Comparison of ENCODE assay signal across 22 cellular contexts in genomic region chr20:25749667-25750066, GRCh38. TPM values are rescaled to one million over a fixed set of nuclear protein-coding genes. Genes with fewer than 3 reads are reported as not detected.
DNase-seq lines count a peak whose midpoint lies in the region; ATAC-seq, FAIRE-seq and TF ChIP-seq lines count a peak whose summit lies in the region.
"Had no signal": no experiment of that assay in that cellular context is flagged by ENCODE, and none has a peak within 500 bp of the region (broad histone marks: within the 10 kb centered on the region; RNA-seq: fewer than 3 reads in every experiment).

No MANE protein-coding gene starts in this region.

- H3K9ac ChIP-seq in HepG2 (ENCODE audit: insufficient read depth, low read depth, low read length), result no peak overlapping the region
- H3K9ac ChIP-seq: BLaER1, GM23248 had no signal

- TF ChIP-seq EP300 in HepG2 (IDR thresholded peaks at IDR 0.05; ENCODE audit: low read depth in 2 of 2, low read length in 2 of 2) (no peak), HepG2 (CRISPR knock-in tag; IDR thresholded peaks at IDR 0.05; ENCODE audit: borderline replicate concordance) (no peak; the same call in 1 of the 2 replicates)

- H3K4me1 Mint-ChIP-seq in T-cell (peaks cover 14 to 17% (median 16%) of the 10 kb centered on the region in 3 donors), memory B cell (peaks cover 12% of the 10 kb centered on the region)

- H3K27me3 Mint-ChIP-seq in T-cell (no peaks in the 10 kb centered on the region), memory B cell (no peaks in the 10 kb centered on the region)
- H3K27me3 Mint-ChIP-seq: CD8-positive, alpha-beta memory T cell had no signal

- no peaks in the 10 kb centered on the region for H3K9me3 ChIP-seq in HepG2 (ENCODE audit: low read length)
- H3K9me3 ChIP-seq in right lobe of liver, result no peaks in the 10 kb centered on the region
- H3K9me3 ChIP-seq: BLaER1, SJCRH30 had no signal

- no peak for TF ChIP-seq RAD21 in HepG2 (CRISPR knock-in tag; IDR thresholded peaks at IDR 0.05)

- no peaks in the 10 kb centered on the region for H3K9me3 Mint-ChIP-seq in T-cell
- no peaks in the 10 kb centered on the region for H3K9me3 Mint-ChIP-seq in memory B cell
- H3K9me3 Mint-ChIP-seq: CD8-positive, alpha-beta memory T cell had no signal

- POLR2A ChIA-PET in HepG2 (lab: Yijun Ruan, JAX) (interaction anchor here (1.8 kb wide), 1 partner anchor 54 kb away, joined by 5 read pairs; the partner anchor contains the start of gene ZNF337), T-cell (lab: Charles Lee) (interaction anchor here in 1 of 2 donors (0.6 kb wide), 1 partner anchor 1079 kb away, joined by 4 read pairs; no protein-coding TSS in a partner anchor)

- intact Hi-C loops in HepG2 (cut with micrococcal nuclease; ENCODE audit: unreplicated experiment), result loop anchor here (2.0 to 5.0 kb wide), 2 partner anchors 53 to 118 kb away; partner anchors contain the start of gene ZNF337
- intact Hi-C loops in right lobe of liver (cut with DNase I), result no loop called here
- intact Hi-C loops in Right ventricle myocardium inferior (cut with DNase I), result loop anchor here (5.0 kb wide), 2 partner anchors 52 to 118 kb away; partner anchors contain the start of gene ZNF337

- no TSS peak for BruUV-seq in HepG2 (replicated peaks; lab: Mats Ljungman, UMichigan)

- H3K27ac ChIP-seq in HepG2 (ENCODE audit: extremely low read length, insufficient read depth, low read length) (no peak overlapping the region), right lobe of liver (no peak overlapping the region)
- H3K27ac ChIP-seq: BLaER1, GM23248, RWPE1, SJCRH30 had no signal

- H4K20me1 ChIP-seq in HepG2 (ENCODE audit: insufficient read depth, low read length), result no peaks in the 10 kb centered on the region
- H4K20me1 ChIP-seq: BLaER1 had no signal

- FAIRE-seq in HepG2 (lab: Jason Lieb, UNC), result no peak
- FAIRE-seq: G401.6, GM12892 had no signal

- no peaks in the 10 kb centered on the region for H3K79me2 ChIP-seq in HepG2 (ENCODE audit: insufficient read depth, low read length)

- no peak for ATAC-seq in HepG2
- ATAC-seq in right lobe of liver, result no peak
- ATAC-seq in T-cell (replicated peaks in 1 of 4), result no peak
- no peak for ATAC-seq in memory B cell (ENCODE audit: low read depth)
- no peak for ATAC-seq in Right ventricle myocardium inferior

- H3K4me3 ChIP-seq in HepG2 (replicated peaks in 1 of 3; ENCODE audit: insufficient read depth in 1 of 3, low read depth in 2 of 3, low read length in 3 of 3) (no peak overlapping the region), right lobe of liver (no peak overlapping the region)
- H3K4me3 ChIP-seq: BLaER1, GM23248, SJCRH30 had no signal

- H3K4me1 ChIP-seq in HepG2 (ENCODE audit: insufficient read depth, low read length), result peaks cover 24% of the 10 kb centered on the region
- H3K4me1 ChIP-seq in right lobe of liver, result no peaks in the 10 kb centered on the region
- H3K4me1 ChIP-seq: BLaER1, SJCRH30 had no signal

- no peak for DNase-seq in HepG2 (ENCODE audit: low spot score)
- DNase-seq in right lobe of liver, result no peak
- DNase-seq in T-cell, result no peak
- DNase-seq in memory B cell (ENCODE audit: low spot score in 2 of 2), result no peak
- no peak for DNase-seq in NCI-H524 (lab: John Stamatoyannopoulos, UW)
- DNase-seq in NCI-H187 (lab: John Stamatoyannopoulos, UW), result no peak
- DNase-seq in Right ventricle myocardium inferior (ENCODE audit: missing footprints), result no peak
- DNase-seq: CD8-positive, alpha-beta memory T cell; GM23248; HCEC 1CT; KG1; NCI-H1092; NCI-H1436; NCI-H1930; NCI-H2227 treated with DMSO at 0.1 percent for 48 hours; NCI-H510A; NCI-H748 treated with DMSO at 0.1 percent for 48 hours; SJCRH30 had no signal

- TF ChIP-seq POLR2A in HepG2 (IDR thresholded peaks at IDR 0.05; ENCODE audit: insufficient read depth in 1 of 2, low read depth in 2 of 2, low read length in 2 of 2), result no peak
- TF ChIP-seq POLR2A in right lobe of liver (IDR thresholded peaks at IDR 0.05), result no peak

- no peak overlapping the region for H2AFZ ChIP-seq in HepG2 (ENCODE audit: low read length)
- H2AFZ ChIP-seq: GM23248 had no signal

- in situ Hi-C loops in HepG2 (cut with HindIII; ENCODE audit: extremely low pct_ligation_motif_present, low pct_unique_long_range_greater_than_20kb), result no loop called here

- CTCF ChIA-PET in HepG2 (lab: Yijun Ruan, JAX; ENCODE audit: low intra/inter-chr PET ratio, low total read pairs), result no interaction called here
- CTCF ChIA-PET in T-cell (lab: Charles Lee), result no interaction called here

- H3K4me2 ChIP-seq in HepG2 (ENCODE audit: low read depth, low read length), result peak overlapping the region; percentile 100
- H3K4me2 ChIP-seq: BLaER1 had no signal

- TF ChIP-seq CTCF in HepG2 (CRISPR knock-in tag; IDR thresholded peaks at IDR 0.05) (no peak), right lobe of liver (IDR thresholded peaks at IDR 0.05) (no peak)

- H3K4me3 Mint-ChIP-seq in T-cell (peak overlapping the region; percentile 3 to 84 (median 8)), memory B cell (no peak overlapping the region)

- 81% methylated on average over 5 of the region's 5 CpGs for WGBS in HepG2 (ENCODE audit: low lambda C conversion rate)
- WGBS in right lobe of liver (ENCODE audit: insufficient coverage, low coverage, low lambda C conversion rate, missing lambda C conversion rate), result 78% methylated on average over 3 of the region's 5 CpGs

- H3K36me3 Mint-ChIP-seq in T-cell (no peaks in the 10 kb centered on the region), memory B cell (peaks cover 2% of the 10 kb centered on the region)

- no peak overlapping the region for H3K27ac Mint-ChIP-seq in T-cell
- H3K27ac Mint-ChIP-seq in memory B cell, result peak overlapping the region; percentile 88

- no peaks in the 10 kb centered on the region for H3K36me3 ChIP-seq in HepG2 (replicated peaks in 1 of 2; ENCODE audit: control insufficient read depth in 1 of 2, insufficient read depth in 2 of 2, low read length in 2 of 2)
- H3K36me3 ChIP-seq in right lobe of liver, result no peaks in the 10 kb centered on the region
- H3K36me3 ChIP-seq: BLaER1, SJCRH30 had no signal

- H3K27me3 ChIP-seq in HepG2 (ENCODE audit: control insufficient read depth in 1 of 2, insufficient read depth in 2 of 2, low read length in 2 of 2) (no peaks in the 10 kb centered on the region; a peak in 1 of 5 replicates), right lobe of liver (no peaks in the 10 kb centered on the region)
- H3K27me3 ChIP-seq: BLaER1, SJCRH30 had no signal

TF ChIP-seq in HepG2, 621 proteins besides CTCF, POLR2A, EP300 and RAD21:
- TF ChIP-seq HOXA9 (CRISPR knock-in tag; IDR thresholded peaks at IDR 0.05; ENCODE audit: borderline replicate concordance) (no peak), MXD3 (CRISPR knock-in tag; IDR thresholded peaks at IDR 0.05) (no peak), RBAK (CRISPR knock-in tag; IDR thresholded peaks at IDR 0.05) (no peak), ZNF660 (CRISPR knock-in tag; IDR thresholded peaks at IDR 0.05; ENCODE audit: borderline replicate concordance, low read depth) (no peak), MAX (IDR thresholded peaks at IDR 0.05) (no peak)

RNA-seq across cellular contexts. Expression of gene ZNF337, which starts 53.0 kb away (rescaled TPM):
- total RNA-seq in HepG2 (2016; rRNA removed; fragmentation: Illumina TruSeq; extraction: Trizol) (19.0 and 19.6 TPM in 2 replicates), right lobe of liver (1 to 10 TPM; 2.9 to 4.8 (median 4.3) TPM), T-cell (10 to 100 TPM; 22.5 to 33.1 (median 27.0) TPM), Right ventricle myocardium inferior (7.0 TPM)
- total RNA-seq in HepG2 (2016; cell fraction: cytosol; rRNA removed; fragmentation: Illumina TruSeq; extraction: Trizol; ENCODE audit: low read depth), result 2.2 and 3.0 TPM in 2 replicates
- 18.2 and 18.3 TPM in 2 replicates for total RNA-seq in HepG2 (2016; cell fraction: insoluble cytoplasmic fraction; rRNA removed; fragmentation: Illumina TruSeq; extraction: Trizol)
- 7.8 and 8.0 TPM in 2 replicates for total RNA-seq in HepG2 (2016; cell fraction: membrane; rRNA removed; fragmentation: Illumina TruSeq; extraction: Trizol)
- total RNA-seq in HepG2 (2016; cell fraction: nucleus; rRNA removed; fragmentation: Illumina TruSeq; extraction: Trizol), result 24.6 and 29.8 TPM in 2 replicates
- polyA plus RNA-seq in HepG2 (2011; rRNA removed), result 17.0 and 22.8 TPM in 2 replicates
- polyA plus RNA-seq in HepG2 (2011; cell fraction: cytosol; rRNA removed), result 5.9 and 8.4 TPM in 2 replicates
- polyA plus RNA-seq in HepG2 (2011; cell fraction: nucleus; rRNA removed), result 55.7 and 72.7 TPM in 2 replicates
- polyA plus RNA-seq in HepG2 (2012), result 15.5 and 18.3 TPM in 2 replicates
- polyA plus RNA-seq in HepG2 (2016; cell fraction: cytosol; fragmentation: Illumina TruSeq; extraction: Trizol; ENCODE audit: low read depth), result 0.73 and 0.76 TPM in 2 replicates
- polyA plus RNA-seq in HepG2 (2016; cell fraction: insoluble cytoplasmic fraction; fragmentation: Illumina TruSeq; extraction: Trizol; ENCODE audit: low read depth), result 11.0 and 11.6 TPM in 2 replicates
- 2.0 and 2.3 TPM in 2 replicates for polyA plus RNA-seq in HepG2 (2016; cell fraction: membrane; fragmentation: Illumina TruSeq; extraction: Trizol; ENCODE audit: low read depth)
- 53.5 and 55.7 TPM in 2 replicates for polyA plus RNA-seq in HepG2 (2016; cell fraction: nucleus; fragmentation: Illumina TruSeq; extraction: Trizol; ENCODE audit: insufficient read depth, low read depth)
- 9.7 and 16.6 TPM in 2 replicates for polyA minus RNA-seq in HepG2 (2011; rRNA and poly(A)+ RNA removed; ENCODE audit: low replicate concordance)
- polyA minus RNA-seq in HepG2 (2011; cell fraction: cytosol; rRNA and poly(A)+ RNA removed), result 8.7 and 9.0 TPM in 2 replicates
- 34.9 and 55.6 TPM in 2 replicates for polyA minus RNA-seq in HepG2 (2011; cell fraction: nucleus; rRNA and poly(A)+ RNA removed)

Comparison
In these comparisons a context has a peak if more than half of its experiments do, and no peak if none do; other contexts are left out.
1. intact Hi-C loops: an anchor here in HepG2 (2.0 to 5.0 kb wide) and Right ventricle myocardium inferior (5.0 kb wide); none called in right lobe of liver.